Comparison of ENCODE assay signal across 1 cellular context in genomic region chr11:520428-521178, GRCh38.
TF ChIP-seq lines count a peak whose summit lies in the region.

No MANE protein-coding gene starts in this region.

TF ChIP-seq in HepG2, 621 proteins besides CTCF, POLR2A, EP300 and RAD21 (continued from another document):
- TF ChIP-seq U2AF1 (optimal IDR thresholded peaks at IDR 0.05; ENCODE audit: low read depth, low read length) (no peak), ZNF326 (CRISPR knock-in tag; IDR thresholded peaks at IDR 0.05; ENCODE audit: borderline replicate concordance) (no peak), ZFP91 (CRISPR knock-in tag; IDR thresholded peaks at IDR 0.05; ENCODE audit: borderline replicate concordance) (peak; percentile 45; the same call in 1 of the 2 replicates), GATA4 (IDR thresholded peaks at IDR 0.05; ENCODE audit: borderline replicate concordance, low read depth) (no peak), RCOR2 (CRISPR knock-in tag; IDR thresholded peaks at IDR 0.05) (0 out of 2 replicates have a peak, but pooled peaks have one; percentile 26), ZMYM3 (CRISPR knock-in tag; IDR thresholded peaks at IDR 0.05) (peak; percentile 57; the same call in 1 of the 2 replicates), ZHX2 (IDR thresholded peaks at IDR 0.05; ENCODE audit: low read depth) (no peak), ZHX2 (CRISPR knock-in tag; IDR thresholded peaks at IDR 0.05; ENCODE audit: borderline replicate concordance) (no peak), ZSCAN25 (CRISPR knock-in tag; IDR thresholded peaks at IDR 0.05) (no peak), ZNF331 (CRISPR knock-in tag; IDR thresholded peaks at IDR 0.05) (no peak), ZNF574 (CRISPR knock-in tag; IDR thresholded peaks at IDR 0.05) (peak; percentile 39; the same call in 1 of the 2 replicates), ZNF652 (CRISPR knock-in tag; IDR thresholded peaks at IDR 0.05; ENCODE audit: borderline replicate concordance, low read depth) (no peak), JARID2 (CRISPR knock-in tag; IDR thresholded peaks at IDR 0.05; ENCODE audit: insufficient replicate concordance) (no peak), SALL1 (CRISPR knock-in tag; IDR thresholded peaks at IDR 0.05) (peak; percentile 32; the same call in 1 of the 2 replicates), DR1 (CRISPR knock-in tag; IDR thresholded peaks at IDR 0.05) (0 out of 2 replicates have a peak, but pooled peaks have one; percentile 20), ZNF782 (CRISPR knock-in tag; IDR thresholded peaks at IDR 0.05; ENCODE audit: borderline replicate concordance) (no peak), DPF2 (CRISPR knock-in tag; IDR thresholded peaks at IDR 0.05; ENCODE audit: borderline replicate concordance, low read depth) (0 out of 2 replicates have a peak, but pooled peaks have one; percentile 21), U2AF2 (IDR thresholded peaks at IDR 0.05; ENCODE audit: low read depth, low read length) (no peak), STAG1 (CRISPR knock-in tag; IDR thresholded peaks at IDR 0.05) (peak; percentile 41), HMG20B (CRISPR knock-in tag; conservative IDR thresholded peaks at IDR 0.05) (0 out of 2 replicates have a peak, but pooled peaks have one; percentile 40), ZNF101 (CRISPR knock-in tag; IDR thresholded peaks at IDR 0.05; ENCODE audit: borderline replicate concordance, low read depth) (no peak), PAF1 (CRISPR knock-in tag; IDR thresholded peaks at IDR 0.05) (no peak), ZBTB33 (CRISPR knock-in tag; IDR thresholded peaks at IDR 0.05) (peak; percentile 87), IKZF1 (IDR thresholded peaks at IDR 0.05) (no peak), MBD4 (IDR thresholded peaks at IDR 0.05; ENCODE audit: borderline replicate concordance, low read length) (no peak), ZNF180 (CRISPR knock-in tag; IDR thresholded peaks at IDR 0.05; ENCODE audit: borderline replicate concordance, low read depth) (no peak), MIER2 (CRISPR knock-in tag; IDR thresholded peaks at IDR 0.05) (no peak), AHR (CRISPR knock-in tag; IDR thresholded peaks at IDR 0.05) (peak; percentile 26; the same call in 1 of the 2 replicates)
